14 cellular contexts compared by ENCODE assay signal in the genomic region with DNA sequence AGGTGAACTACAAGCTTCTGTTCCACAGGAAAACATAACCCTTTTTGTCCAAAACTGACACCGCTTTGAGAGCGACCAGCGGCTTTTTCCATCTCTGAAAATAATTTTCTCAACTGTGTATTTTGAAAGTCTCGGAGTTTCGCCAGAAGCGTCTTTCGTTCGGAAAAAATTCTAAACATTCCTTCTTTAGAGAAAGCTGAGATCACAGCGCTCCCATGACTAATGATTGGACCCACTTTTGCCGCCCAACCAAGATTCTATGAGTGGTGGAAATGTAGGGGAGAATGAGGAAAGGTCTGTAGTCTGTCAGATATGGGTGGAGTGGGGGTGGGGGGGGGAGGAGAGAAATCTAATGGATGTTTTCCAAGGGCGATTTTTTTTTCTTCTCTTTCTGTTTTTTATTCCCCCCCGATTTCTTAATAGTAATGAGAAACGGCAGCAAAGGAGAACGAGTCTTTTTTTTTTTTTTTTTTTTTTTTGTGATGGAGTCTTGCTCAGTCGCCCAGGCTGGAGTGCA.
DNase-seq lines count a peak whose midpoint lies in the region; TF ChIP-seq lines count a peak whose summit lies in the region.
"Had no signal": no experiment of that assay in that cellular context is flagged by ENCODE, and none has a peak within 500 bp of the region (broad histone marks: within the 10 kb centered on the region; RNA-seq: fewer than 3 reads in every experiment).

No MANE protein-coding gene starts in this region.

- H3K27ac ChIP-seq in mammary epithelial cell (ENCODE audit: insufficient read depth, low read depth, low read length), result no peak overlapping the region
- no peak overlapping the region for H3K27ac ChIP-seq in breast epithelium
- H3K27ac ChIP-seq in SK-N-MC, result peak overlapping the region; percentile 65; the same call in 1 of the 2 replicates
- no peak overlapping the region for H3K27ac ChIP-seq in dorsolateral prefrontal cortex
- H3K27ac ChIP-seq: RWPE1, SJCRH30 had no signal

- in situ Hi-C loops in mammary epithelial cell (cut with MboI; ENCODE audit: low sequenced_read_pairs in 2 of 2), result no loop called here

- peaks cover 13% of the 10 kb centered on the region for H3K4me1 ChIP-seq in mammary epithelial cell (ENCODE audit: insufficient read depth, low read length)
- H3K4me1 ChIP-seq in breast epithelium, result no peaks in the 10 kb centered on the region
- H3K4me1 ChIP-seq: SJCRH30 had no signal

- no peak for DNase-seq in mammary epithelial cell
- DNase-seq in breast epithelium (ENCODE audit: low spot score in 2 of 2), result no peak
- DNase-seq in SK-N-MC (ENCODE audit: low read depth, low spot score), result no peak
- no peak for DNase-seq in fibroblast of pulmonary artery (ENCODE audit: low read depth)
- no peak for DNase-seq in AG20443 (ENCODE audit: low spot score)
- no peak for DNase-seq in dorsolateral prefrontal cortex
- DNase-seq in NCI-H2227 (lab: John Stamatoyannopoulos, UW; ENCODE audit: unreplicated experiment), result no peak
- no peak for DNase-seq in LoVo (ENCODE audit: low spot score)
- DNase-seq: COR-L47, DMS153, NCI-H1417 treated with DMSO at 0.1 percent for 48 hours, NCI-H2029 treated with DMSO at 0.1 percent for 48 hours, SJCRH30 had no signal

- no TSS peak for BruUV-seq in mammary epithelial cell (replicated peaks; lab: Mats Ljungman, UMichigan)

- no peaks in the 10 kb centered on the region for H3K27me3 ChIP-seq in mammary epithelial cell (ENCODE audit: insufficient read depth, low read length)
- H3K27me3 ChIP-seq in breast epithelium, result peaks cover 0 to 67% of the 10 kb centered on the region in 2 donors
- peaks cover 22 to 100% (median 88%) of the 10 kb centered on the region in 45 donors for H3K27me3 ChIP-seq in dorsolateral prefrontal cortex
- H3K27me3 ChIP-seq: SJCRH30 had no signal

- H3K36me3 ChIP-seq in mammary epithelial cell (ENCODE audit: insufficient read depth, low read length) (no peaks in the 10 kb centered on the region), breast epithelium (no peaks in the 10 kb centered on the region), SK-N-MC (ENCODE audit: insufficient read depth, low read length) (no peaks in the 10 kb centered on the region)
- H3K36me3 ChIP-seq: SJCRH30 had no signal

- H3K4me3 ChIP-seq in mammary epithelial cell (replicated peaks in 1 of 3; ENCODE audit: insufficient read depth in 1 of 3, low read depth in 2 of 3, low read length in 3 of 3), result peak overlapping the region in 2 of 3 experiments; percentile 38 to 48
- no peak overlapping the region for H3K4me3 ChIP-seq in breast epithelium
- peak overlapping the region; percentile 79 for H3K4me3 ChIP-seq in SK-N-MC
- H3K4me3 ChIP-seq in fibroblast of pulmonary artery (replicated peaks; ENCODE audit: low read depth, low read length), result peak overlapping the region; percentile 12
- H3K4me3 ChIP-seq in dorsolateral prefrontal cortex, result no peak overlapping the region
- H3K4me3 ChIP-seq: SJCRH30 had no signal

- TF ChIP-seq POLR2A in breast epithelium (IDR thresholded peaks at IDR 0.05), result no peak

- WGBS in mammary epithelial cell (ENCODE audit: low coverage, missing lambda C conversion rate), result 49% methylated on average over 8 of the region's 15 CpGs

- H3K79me2 ChIP-seq in mammary epithelial cell (ENCODE audit: insufficient read depth, low read length), result no peaks in the 10 kb centered on the region

- intact Hi-C loops in mammary epithelial cell (cut with micrococcal nuclease), result loop anchor here (2.0 kb wide), 2 partner anchors 24 to 62 kb away; no protein-coding TSS in a partner anchor
- intact Hi-C loops in breast epithelium (cut with DNase I; ENCODE audit: low total_unique reads), result no loop called here
- intact Hi-C loops in dorsolateral prefrontal cortex (cut with DNase I), result no loop called here

- H4K20me1 ChIP-seq in mammary epithelial cell (ENCODE audit: insufficient read depth, low read length), result no peaks in the 10 kb centered on the region

- peak overlapping the region; percentile 47 for H3K4me2 ChIP-seq in mammary epithelial cell (ENCODE audit: insufficient read depth, low read depth, low read length)

- dilution Hi-C loops in mammary epithelial cell (cut with HindIII; ENCODE audit: low sequenced_read_pairs), result no loop called here

- TF ChIP-seq CTCF in mammary epithelial cell (conservative IDR thresholded peaks at IDR 0.05 in 1 of 2, IDR thresholded peaks at IDR 0.05 in 1 of 2; ENCODE audit: extremely low read depth in 1 of 2, insufficient read depth in 1 of 2, low read depth in 1 of 2, low read length in 2 of 2) (no peak), breast epithelium (IDR thresholded peaks at IDR 0.05) (no peak), fibroblast of pulmonary artery (IDR thresholded peaks at IDR 0.05; ENCODE audit: low read length, missing control alignments) (no peak), dorsolateral prefrontal cortex (IDR thresholded peaks at IDR 0.05 in 54 of 56, conservative IDR thresholded peaks at IDR 0.05 in 2 of 56; ENCODE audit: low read depth in 1 of 56, partially characterized antibody in 56 of 56) (no peak)

- CTCF ChIA-PET in mammary epithelial cell (lab: Charles Lee; ENCODE audit: low non-redundant PET), result no interaction called here

- H3K9ac ChIP-seq in mammary epithelial cell (ENCODE audit: insufficient read depth, low read length) (no peak overlapping the region), SK-N-MC (ENCODE audit: insufficient read length) (peak overlapping the region; percentile 74)

- no peaks in the 10 kb centered on the region for H3K9me3 ChIP-seq in mammary epithelial cell (replicated peaks; ENCODE audit: insufficient read depth, low read length)
- H3K9me3 ChIP-seq in breast epithelium, result peaks cover 0 to 6% of the 10 kb centered on the region in 2 donors
- no peaks in the 10 kb centered on the region for H3K9me3 ChIP-seq in SK-N-MC (ENCODE audit: low read depth, low read length)
- H3K9me3 ChIP-seq: SJCRH30 had no signal

- H2AFZ ChIP-seq in mammary epithelial cell (ENCODE audit: low read depth, low read length), result peak overlapping the region; percentile 66

Comparison
In these comparisons a context has a peak if more than half of its experiments do, and no peak if none do; other contexts are left out.
1. H3K4me3 ChIP-seq: peak in mammary epithelial cell (2 of 3), SK-N-MC (single experiment) and fibroblast of pulmonary artery (single experiment); none in breast epithelium (0 of 3) and dorsolateral prefrontal cortex (0 of 59).